Comparison of ENCODE assay signal across 13 cellular contexts in genomic region chr5:142841511-142842255, GRCh38.
DNase-seq lines count a peak whose midpoint lies in the region; ATAC-seq and TF ChIP-seq lines count a peak whose summit lies in the region.
"Had no signal": no experiment of that assay in that cellular context is flagged by ENCODE, and none has a peak within 500 bp of the region (broad histone marks: within the 10 kb centered on the region; RNA-seq: fewer than 3 reads in every experiment).

No MANE protein-coding gene starts in this region.

- no peak overlapping the region for H3K4me3 Mint-ChIP-seq in CD8-positive, alpha-beta memory T cell
- H3K4me3 Mint-ChIP-seq: activated naive CD4-positive, alpha-beta T cell treated with anti-CD3 and anti-CD28 coated beads for 36 hours; natural killer cell had no signal

- H3K36me3 ChIP-seq in CD8-positive, alpha-beta memory T cell (ENCODE audit: insufficient read depth, low read length) = no peaks in the 10 kb centered on the region
- H3K36me3 ChIP-seq in gastroesophageal sphincter (no peaks in the 10 kb centered on the region), hepatocyte (replicated peaks; ENCODE audit: insufficient read depth, low read depth) (no peaks in the 10 kb centered on the region)

- H3K36me3 Mint-ChIP-seq in CD8-positive, alpha-beta memory T cell = no peaks in the 10 kb centered on the region
- H3K36me3 Mint-ChIP-seq: natural killer cell had no signal

- no peaks in the 10 kb centered on the region for H4K20me1 ChIP-seq in hepatocyte (ENCODE audit: insufficient read depth, poor library complexity, severe bottlenecking)

- no peak overlapping the region for H3K4me2 ChIP-seq in hepatocyte

- H3K27me3 Mint-ChIP-seq in CD8-positive, alpha-beta memory T cell = no peaks in the 10 kb centered on the region

- peaks cover 46% of the 10 kb centered on the region for H3K79me2 ChIP-seq in hepatocyte

- peak; percentile 53 for ATAC-seq in gastroesophageal sphincter
- no peak for ATAC-seq in GM21737 (IDR thresholded peaks at IDR 0.05; ENCODE audit: unreplicated experiment)
- ATAC-seq: natural killer cell; stimulated activated naive CD8-positive, alpha-beta T cell treated with anti-CD3 and anti-CD28 coated beads, Interleukin-15, Interleukin-2, amounts not matched to agents 100 U/mL and 50 U/mL, for 24 hours had no signal

- peaks cover 71 to 90% (median 78%) of the 10 kb centered on the region in 3 donors for H3K4me1 Mint-ChIP-seq in CD8-positive, alpha-beta memory T cell

- WGBS in gastroesophageal sphincter (ENCODE audit: low coverage in 1 of 2), 2 donors = 33 to 70% methylated on average over 1 to 6 of the region's 6 CpGs
- WGBS in hepatocyte (ENCODE audit: low lambda C conversion rate, missing lambda C conversion rate) = 78% methylated on average over 6 of the region's 6 CpGs

- H3K4me1 ChIP-seq in CD8-positive, alpha-beta memory T cell (ENCODE audit: insufficient read depth, low read length) = peaks cover 26% of the 10 kb centered on the region
- H3K4me1 ChIP-seq in gastroesophageal sphincter (peaks cover 18 to 89% (median 42%) of the 10 kb centered on the region in 3 donors), hepatocyte (ENCODE audit: insufficient read depth) (peaks cover 19% of the 10 kb centered on the region)

- CTCF ChIA-PET in CD8-positive, alpha-beta memory T cell (lab: Charles Lee) = no interaction called here

- no peak for TF ChIP-seq EP300 in gastroesophageal sphincter (IDR thresholded peaks at IDR 0.05)

- no peaks in the 10 kb centered on the region for H3K9me3 Mint-ChIP-seq in CD8-positive, alpha-beta memory T cell
- H3K9me3 Mint-ChIP-seq: activated naive CD4-positive, alpha-beta T cell treated with anti-CD3 and anti-CD28 coated beads for 36 hours; natural killer cell had no signal

- H3K27ac ChIP-seq in CD8-positive, alpha-beta memory T cell (ENCODE audit: low read depth, low read length) = no peak overlapping the region
- H3K27ac ChIP-seq in gastroesophageal sphincter = peak overlapping the region; percentile 52 to 80 (median 68)
- H3K27ac ChIP-seq in hepatocyte = no peak overlapping the region
- H3K27ac ChIP-seq: SK-N-MC had no signal

- POLR2A ChIA-PET in CD8-positive, alpha-beta memory T cell (lab: Charles Lee) = no interaction called here

- no peak overlapping the region for H3K4me3 ChIP-seq in CD8-positive, alpha-beta memory T cell (ENCODE audit: low read length)
- H3K4me3 ChIP-seq in gastroesophageal sphincter (no peak overlapping the region), hepatocyte (no peak overlapping the region)
- H3K4me3 ChIP-seq: SK-N-MC had no signal

- H3K9me2 ChIP-seq in hepatocyte (replicated peaks; ENCODE audit: insufficient read depth) = no peaks in the 10 kb centered on the region

- H3K9me3 ChIP-seq in CD8-positive, alpha-beta memory T cell (ENCODE audit: low read length) = no peaks in the 10 kb centered on the region
- H3K9me3 ChIP-seq in gastroesophageal sphincter (no peaks in the 10 kb centered on the region), hepatocyte (ENCODE audit: low read depth) (no peaks in the 10 kb centered on the region)

- H2AFZ ChIP-seq in hepatocyte = no peak overlapping the region

- H3K27ac Mint-ChIP-seq in CD8-positive, alpha-beta memory T cell = peak overlapping the region in 6 of 8 donors; percentile 0 to 80 (median 68)
- H3K27ac Mint-ChIP-seq: activated naive CD4-positive, alpha-beta T cell treated with anti-CD3 and anti-CD28 coated beads for 36 hours had no signal

- no peak for DNase-seq in CD8-positive, alpha-beta memory T cell
- DNase-seq in SK-N-DZ (ENCODE audit: low spot score) (peak; percentile 53), occipital lobe (lab: John Stamatoyannopoulos, UW) (peak; percentile 17), hepatocyte (ENCODE audit: low spot score) (no peak), HCEC 1CT (no peak), GM19238 (ENCODE audit: insufficient read length, low spot score) (no peak)
- DNase-seq: activated naive CD4-positive, alpha-beta T cell treated with anti-CD3 and anti-CD28 coated beads for 36 hours; natural killer cell; NCI-H526; stimulated activated naive CD8-positive, alpha-beta T cell treated with anti-CD3 and anti-CD28 coated beads, Interleukin-15, Interleukin-2, amounts not matched to agents 100 U/mL and 50 U/mL, for 24 hours had no signal

- no peak for TF ChIP-seq CTCF in gastroesophageal sphincter (IDR thresholded peaks at IDR 0.05)
- TF ChIP-seq CTCF in hepatocyte (IDR thresholded peaks at IDR 0.05; ENCODE audit: poor library complexity) = no peak

- no peaks in the 10 kb centered on the region for H3K27me3 ChIP-seq in CD8-positive, alpha-beta memory T cell (ENCODE audit: insufficient read depth, low read length, poor library complexity, severe bottlenecking)
- H3K27me3 ChIP-seq in gastroesophageal sphincter = no peaks in the 10 kb centered on the region
- no peaks in the 10 kb centered on the region for H3K27me3 ChIP-seq in hepatocyte

- TF ChIP-seq POLR2A in gastroesophageal sphincter (IDR thresholded peaks at IDR 0.05) = no peak

Comparison
In these comparisons a context has a peak if more than half of its experiments do, and no peak if none do; other contexts are left out.
1. DNase-seq: peak in SK-N-DZ (single experiment) and occipital lobe (single experiment); none in CD8-positive, alpha-beta memory T cell (0 of 5), hepatocyte (single experiment), HCEC 1CT (single experiment) and GM19238 (single experiment).
2. H3K27ac ChIP-seq: peak in gastroesophageal sphincter (4 of 4); none in CD8-positive, alpha-beta memory T cell (single experiment) and hepatocyte (single experiment).